10 cellular contexts compared by ENCODE assay signal in the genomic region with DNA sequence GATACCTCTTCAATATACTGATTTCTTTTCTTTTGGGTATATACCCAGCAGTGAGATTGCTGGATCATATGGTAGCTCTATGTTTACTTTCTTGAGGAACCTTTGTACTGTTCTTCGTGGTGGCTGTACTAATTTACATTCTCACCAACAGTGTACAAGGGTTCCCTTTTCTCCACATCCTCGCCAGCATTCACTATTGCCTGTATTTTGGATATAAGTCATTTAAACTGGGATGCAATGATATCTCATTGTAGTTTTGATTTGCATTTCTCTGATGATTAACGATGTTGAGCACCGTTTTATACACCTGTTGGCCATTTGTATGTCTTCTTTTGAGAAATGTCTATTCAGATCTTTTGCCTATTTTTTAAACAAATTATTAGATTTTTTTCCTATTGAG. TPM values are rescaled to one million over a fixed set of nuclear protein-coding genes. Genes with fewer than 3 reads are reported as not detected.
"Had no signal": no experiment of that assay in that cellular context is flagged by ENCODE, and none has a peak within 500 bp of the region (broad histone marks: within the 10 kb centered on the region; RNA-seq: fewer than 3 reads in every experiment).

No MANE protein-coding gene starts in this region.

RNA-seq across cellular contexts. Expression of a gene that starts 30.4 kb away (rescaled TPM):
- total RNA-seq: pancreas, psoas muscle, pulmonary artery endothelial cell, right atrium auricular region, right lobe of liver, skeletal muscle tissue had no signal
- polyA plus RNA-seq: naive thymus-derived CD8-positive, alpha-beta T cell; neural cell; pancreas; right cardiac atrium; smooth muscle cell had no signal
